Comparison of ENCODE assay signal across 20 cellular contexts in genomic region chr13:69389899-69390298, GRCh38.
DNase-seq lines count a peak whose midpoint lies in the region; ATAC-seq and TF ChIP-seq lines count a peak whose summit lies in the region.
"Had no signal": no experiment of that assay in that cellular context is flagged by ENCODE, and none has a peak within 500 bp of the region (broad histone marks: within the 10 kb centered on the region; RNA-seq: fewer than 3 reads in every experiment).

No MANE protein-coding gene starts in this region.

- no peaks in the 10 kb centered on the region for H3K36me3 ChIP-seq in BLaER1 treated with 17β-estradiol and CSF1 and Interleukin-3, amounts not matched to agents 10 nM and 100 nM
- no peaks in the 10 kb centered on the region for H3K36me3 ChIP-seq in WERI-Rb-1
- H3K36me3 ChIP-seq: spleen had no signal

- H3K27me3 ChIP-seq in BLaER1 treated with 17β-estradiol and CSF1 and Interleukin-3, amounts not matched to agents 10 nM and 100 nM: no peaks in the 10 kb centered on the region
- H3K27me3 ChIP-seq in WERI-Rb-1 (ENCODE audit: insufficient read depth, low read depth, severe bottlenecking): no peaks in the 10 kb centered on the region
- H3K27me3 ChIP-seq: spleen had no signal

- DNase-seq in Kasumi-1 (lab: John Stamatoyannopoulos, UW) (peak; percentile 83 to 92), SKM-1 treated with dmso at 0.1 percent for 144 hours (lab: John Stamatoyannopoulos, UW; ENCODE audit: unreplicated experiment) (peak; percentile 92), fibroblast of gingiva (ENCODE audit: low read depth) (peak; percentile 63), WERI-Rb-1 (no peak), NCI-H2029 (lab: John Stamatoyannopoulos, UW) (no peak), ACHN (no peak)
- DNase-seq: activated CD4-positive, alpha-beta T cell treated with anti-CD3 and anti-CD28 coated beads, Interleukin-2, amount 50 U/mL, for 48 hours; activated naive CD4-positive, alpha-beta T cell; amygdala; CD4-positive, alpha-beta T cell; KG1; NCI-H2171 treated with DMSO at 0.1 percent for 48 hours; NCI-H69; spleen; stimulated activated CD8-positive, alpha-beta memory T cell treated with anti-CD3 and anti-CD28 coated beads, Interleukin-4, amount 100 ng/mL, for 48 hours; SW 1271 had no signal

- H3K4me1 ChIP-seq in BLaER1 treated with 17β-estradiol and CSF1 and Interleukin-3, amounts not matched to agents 10 nM and 100 nM: peaks cover 14 to 50% (median 21%) of the 10 kb centered on the region in 10 experiments
- H3K4me1 ChIP-seq: spleen had no signal

- H3K4me3 ChIP-seq in BLaER1 treated with 17β-estradiol and CSF1 and Interleukin-3, amounts not matched to agents 10 nM and 100 nM: no peak overlapping the region
- H3K4me3 ChIP-seq in WERI-Rb-1 (ENCODE audit: low read depth, low read length): no peak overlapping the region
- H3K4me3 ChIP-seq: spleen had no signal

- H3K9me3 ChIP-seq in BLaER1 treated with 17β-estradiol and CSF1 and Interleukin-3, amounts not matched to agents 10 nM and 100 nM (replicated peaks in 1 of 11): no peaks in the 10 kb centered on the region
- H3K9me3 ChIP-seq in WERI-Rb-1 (ENCODE audit: severe bottlenecking): no peaks in the 10 kb centered on the region

- TF ChIP-seq CTCF in WERI-Rb-1 (IDR thresholded peaks at IDR 0.05; ENCODE audit: low read depth, low read length): no peak

- H4K20me1 ChIP-seq in BLaER1 treated with 17β-estradiol and CSF1 and Interleukin-3, amounts not matched to agents 10 nM and 100 nM: no peaks in the 10 kb centered on the region

- in situ Hi-C loops in ACHN (cut with HindIII; ENCODE audit: low pct_ligation_motif_present, low pct_unique_long_range_greater_than_20kb, low sequenced_read_pairs): no loop called here

- peak overlapping the region; percentile 32 to 68 (median 54) for H3K4me2 ChIP-seq in BLaER1 treated with 17β-estradiol and CSF1 and Interleukin-3, amounts not matched to agents 10 nM and 100 nM

- peak overlapping the region in 10 of 11 experiments; percentile 56 to 86 (median 74); a peak in 20 of 22 replicates for H3K27ac ChIP-seq in BLaER1 treated with 17β-estradiol and CSF1 and Interleukin-3, amounts not matched to agents 10 nM and 100 nM
- H3K27ac ChIP-seq in WERI-Rb-1: no peak overlapping the region
- H3K27ac ChIP-seq: spleen, VCaP had no signal

- ATAC-seq in GM21423 (IDR thresholded peaks at IDR 0.05; ENCODE audit: unreplicated experiment): no peak
- ATAC-seq: left lobe of liver had no signal

- peak overlapping the region in 5 of 11 experiments; percentile 19 to 60 (median 27); a peak in 6 of 22 replicates for H3K9ac ChIP-seq in BLaER1 treated with 17β-estradiol and CSF1 and Interleukin-3, amounts not matched to agents 10 nM and 100 nM

Comparison
In these comparisons a context has a peak if more than half of its experiments do, and no peak if none do; other contexts are left out.
1. DNase-seq: peak in Kasumi-1 (2 of 2), SKM-1 treated with dmso at 0.1 percent for 144 hours (single experiment) and fibroblast of gingiva (single experiment); none in WERI-Rb-1 (single experiment), NCI-H2029 (single experiment) and ACHN (single experiment).